ENCODE assay signal across 8 cellular contexts in genomic region chr5:109468737-109469420, GRCh38. TPM values are rescaled to one million over a fixed set of nuclear protein-coding genes. Genes with fewer than 3 reads are reported as not detected.
DNase-seq lines count a peak whose midpoint lies in the region; ATAC-seq, FAIRE-seq and TF ChIP-seq lines count a peak whose summit lies in the region.

No MANE protein-coding gene starts in this region.

- TF ChIP-seq POLR2A in GM12891 (IDR thresholded peaks at IDR 0.05; ENCODE audit: low read depth, low read length) = no peak

- H3K9me3 Mint-ChIP-seq in activated naive CD4-positive, alpha-beta T cell treated with anti-CD3 and anti-CD28 coated beads, Interleukin-2, amount 50 U/mL, for 72 hours = no peaks in the 10 kb centered on the region

- ATAC-seq in HG02678 (IDR thresholded peaks at IDR 0.05; ENCODE audit: unreplicated experiment) = peak; percentile 97
- peak; percentile 76 to 77 for ATAC-seq in activated naive CD4-positive, alpha-beta T cell treated with anti-CD3 and anti-CD28 coated beads, Interleukin-2, amount 50 U/mL, for 72 hours

- DNase-seq in GM12891 (ENCODE audit: insufficient read length, low spot score) = peak; percentile 19
- peak; percentile 89 for DNase-seq in NCI-H1092 treated with DMSO at 0.1 percent for 48 hours (lab: John Stamatoyannopoulos, UW)
- DNase-seq in SKM-1 (lab: John Stamatoyannopoulos, UW; ENCODE audit: unreplicated experiment) = peak; percentile 79
- DNase-seq in activated naive CD4-positive, alpha-beta T cell treated with anti-CD3 and anti-CD28 coated beads, Interleukin-2, amount 50 U/mL, for 72 hours (ENCODE audit: low spot score in 2 of 2) = peak in 1 of 2 donors; percentile 67
- peak; percentile 78 to 98 (median 91) for DNase-seq in head of caudate nucleus
- DNase-seq in posterior vena cava (ENCODE audit: low spot score) = peak; percentile 99
- DNase-seq in urothelium cell line (ENCODE audit: low spot score) = peak; percentile 86

- intact Hi-C loops in head of caudate nucleus (cut with DNase I) = loop anchor here (5.0 kb wide), 1 partner anchor 57 kb away; no protein-coding TSS in a partner anchor
- intact Hi-C loops in posterior vena cava (cut with DNase I) = no loop called here

- FAIRE-seq in GM12891 (lab: Jason Lieb, UNC) = peak; percentile 99
- peak; percentile 74 for FAIRE-seq in urothelium cell line (lab: Jason Lieb, UNC)

- no peak overlapping the region for H3K27ac Mint-ChIP-seq in activated naive CD4-positive, alpha-beta T cell treated with anti-CD3 and anti-CD28 coated beads, Interleukin-2, amount 50 U/mL, for 72 hours

- H3K36me3 Mint-ChIP-seq in activated naive CD4-positive, alpha-beta T cell treated with anti-CD3 and anti-CD28 coated beads, Interleukin-2, amount 50 U/mL, for 72 hours = no peaks in the 10 kb centered on the region

TF ChIP-seq in GM12891, 5 proteins besides CTCF, POLR2A, EP300 and RAD21:
- TF ChIP-seq TAF1 (IDR thresholded peaks at IDR 0.05; ENCODE audit: low read depth, low read length) = no peak
- TF ChIP-seq PAX5 (IDR thresholded peaks at IDR 0.05; ENCODE audit: insufficient read depth, low read length, severe bottlenecking) = peak; percentile 79

RNA-seq across cellular contexts. Expression of gene PJA2, which starts 59.1 kb away (rescaled TPM):
- polyA plus RNA-seq in GM12891 (2012; ENCODE audit: low read depth, missing spikeins) = 33.0 TPM
- 10 to 100 TPM; 63.6 to 64.5 TPM for total RNA-seq in activated naive CD4-positive, alpha-beta T cell treated with anti-CD3 and anti-CD28 coated beads, Interleukin-2, amount 50 U/mL, for 72 hours
- total RNA-seq in posterior vena cava = 100 to 1,000 TPM; 171 to 193 TPM
